In genomic region chr18:31098878-31099277, GRCh38 we compare ENCODE assay signal across 2 cellular contexts.
TF ChIP-seq lines count a peak whose summit lies in the region.

No MANE protein-coding gene starts in this region.

TF ChIP-seq in neural cell, 6 proteins besides CTCF, POLR2A, EP300 and RAD21 (continued from another document):
- TF ChIP-seq REST (IDR thresholded peaks at IDR 0.05; ENCODE audit: borderline replicate concordance) = no peak
- no peak for TF ChIP-seq POLR2AphosphoS5 (IDR thresholded peaks at IDR 0.05)
- TF ChIP-seq SMC3 (conservative IDR thresholded peaks at IDR 0.05; ENCODE audit: poor library complexity) = no peak
- TF ChIP-seq EZH2 (IDR thresholded peaks at IDR 0.05; ENCODE audit: borderline replicate concordance, insufficient read depth, low read length, poor library complexity, severe bottlenecking) = no peak

TF ChIP-seq in SK-N-SH, 30 proteins besides CTCF, POLR2A, EP300 and RAD21 (continued from another document):
- TF ChIP-seq IRF3 (IDR thresholded peaks at IDR 0.05; ENCODE audit: low read depth, low read length) (no peak), MAX (IDR thresholded peaks at IDR 0.05; ENCODE audit: low read depth) (no peak), YY1 (IDR thresholded peaks at IDR 0.05; ENCODE audit: low read depth) (no peak)
